Comparison of ENCODE assay signal across 8 cellular contexts in the genomic region with DNA sequence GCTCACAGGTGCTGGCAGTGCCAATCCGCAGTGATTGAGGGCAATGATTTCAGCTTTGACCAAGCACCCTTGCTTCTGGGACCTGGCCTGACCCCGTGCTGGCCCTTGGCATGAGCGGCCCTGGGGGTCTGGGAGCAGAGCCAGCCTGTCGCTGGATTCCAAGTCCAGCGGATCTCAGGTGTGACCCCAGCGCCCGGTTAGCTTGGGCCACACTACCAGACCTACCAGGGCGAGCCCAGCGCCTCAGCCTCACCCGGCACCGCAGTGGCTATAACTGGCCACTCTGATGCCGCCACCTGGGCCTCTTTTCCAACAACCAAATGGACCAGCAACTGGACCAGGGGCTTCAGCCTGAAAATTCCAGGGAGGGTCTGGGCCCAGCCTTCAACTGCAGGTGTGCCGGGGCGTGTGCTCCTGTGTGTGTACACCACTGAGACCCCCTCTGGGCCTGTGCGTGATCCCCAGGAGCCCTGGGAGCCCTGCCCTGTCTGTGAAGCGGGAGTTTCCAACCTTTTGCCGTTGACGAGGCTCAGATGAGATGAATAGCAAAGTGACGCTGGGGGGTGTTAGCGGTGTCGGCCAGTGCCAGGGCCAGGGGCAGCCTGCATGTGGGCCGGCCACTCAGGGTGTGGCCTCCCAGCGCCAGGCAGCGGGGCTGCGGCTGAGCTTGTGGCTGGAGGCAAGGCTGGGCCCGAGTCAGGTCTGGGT. TPM values are rescaled to one million over a fixed set of nuclear protein-coding genes. Genes with fewer than 3 reads are reported as not detected.
DNase-seq lines count a peak whose midpoint lies in the region; ATAC-seq and TF ChIP-seq lines count a peak whose summit lies in the region.

No MANE protein-coding gene starts in this region.

- H2AFZ ChIP-seq in MM.1S (ENCODE audit: low read length), result peak overlapping the region; percentile 17; the same call in 1 of the 2 replicates

- H3K36me3 ChIP-seq in BE2C (no peaks in the 10 kb centered on the region), MM.1S (replicated peaks; ENCODE audit: insufficient read depth, low read length) (no peaks in the 10 kb centered on the region), muscle layer of duodenum (ENCODE audit: control insufficient read depth in 1 of 2, insufficient read depth in 2 of 2, low read length in 2 of 2) (no peaks in the 10 kb centered on the region)

- DNase-seq in BE2C, result no peak
- peak; percentile 46 for DNase-seq in MM.1S
- peak; percentile 39 for DNase-seq in central memory CD4-positive, alpha-beta T cell
- DNase-seq in SHP77 treated with DMSO at 0.1 percent for 48 hours (lab: John Stamatoyannopoulos, UW), result no peak
- no peak for DNase-seq in globus pallidus (ENCODE audit: low spot score)
- DNase-seq in AG20443 (ENCODE audit: low spot score), result no peak

- peak overlapping the region; percentile 90 for H3K4me2 ChIP-seq in MM.1S (ENCODE audit: low read depth, low read length)

- H3K27me3 ChIP-seq in BE2C, result no peaks in the 10 kb centered on the region
- peaks cover 17% of the 10 kb centered on the region for H3K27me3 ChIP-seq in MM.1S (replicated peaks; ENCODE audit: insufficient read depth, low read length)
- no peaks in the 10 kb centered on the region for H3K27me3 ChIP-seq in muscle layer of duodenum (ENCODE audit: low read depth, low read length)

- no peaks in the 10 kb centered on the region for H3K9me3 ChIP-seq in BE2C
- no peaks in the 10 kb centered on the region for H3K9me3 ChIP-seq in MM.1S (replicated peaks; ENCODE audit: insufficient read depth, low read length)
- H3K9me3 ChIP-seq in muscle layer of duodenum (ENCODE audit: control insufficient read depth in 1 of 2, low read length in 2 of 2), result no peaks in the 10 kb centered on the region

- no peak for ATAC-seq in GM19395 (IDR thresholded peaks at IDR 0.05; ENCODE audit: unreplicated experiment)

- H3K9ac ChIP-seq in MM.1S (ENCODE audit: low read length), result peak overlapping the region; percentile 57

- H3K4me1 ChIP-seq in BE2C (peaks cover 47% of the 10 kb centered on the region), MM.1S (ENCODE audit: low read length) (peaks cover 6% of the 10 kb centered on the region), muscle layer of duodenum (ENCODE audit: control insufficient read depth in 1 of 2, insufficient read depth in 2 of 2, low read length in 2 of 2) (peaks cover 11 to 28% of the 10 kb centered on the region in 2 donors)

- H3K27ac ChIP-seq in MM.1S (ENCODE audit: low read length) (peak overlapping the region; percentile 37; the same call in 1 of the 2 replicates), muscle layer of duodenum (ENCODE audit: low read length) (peak overlapping the region; percentile 62)

- H3K4me3 ChIP-seq in BE2C (ENCODE audit: low read depth, low read length), result peak overlapping the region; percentile 69
- H3K4me3 ChIP-seq in MM.1S (ENCODE audit: low read length), result peak overlapping the region; percentile 61
- peak overlapping the region; percentile 52 to 59 for H3K4me3 ChIP-seq in muscle layer of duodenum (ENCODE audit: low read depth in 1 of 2, low read length in 2 of 2)

- no peaks in the 10 kb centered on the region for H4K20me1 ChIP-seq in MM.1S (ENCODE audit: insufficient read depth, low read length)

- H3K79me2 ChIP-seq in MM.1S (ENCODE audit: low read length), result no peaks in the 10 kb centered on the region

- no peaks in the 10 kb centered on the region for H3F3A ChIP-seq in MM.1S (ENCODE audit: insufficient read depth, low read length)

- no peaks in the 10 kb centered on the region for H3K9me2 ChIP-seq in MM.1S (replicated peaks; ENCODE audit: insufficient read depth, low read length)

- TF ChIP-seq CTCF in BE2C (IDR thresholded peaks at IDR 0.05; ENCODE audit: low read depth, low read length) (no peak), MM.1S (IDR thresholded peaks at IDR 0.05; ENCODE audit: low read length) (no peak)

RNA-seq across cellular contexts. Expression of a gene that starts 0.7 kb away (rescaled TPM):
- 43.1 TPM for polyA plus RNA-seq in BE2C (2012; ENCODE audit: insufficient read depth, insufficient read length, low read depth)

RNA-seq across cellular contexts. Expression of a gene that starts 41.1 kb away (rescaled TPM):
- polyA plus RNA-seq in BE2C (2012; ENCODE audit: insufficient read depth, insufficient read length, low read depth), result 10.1 TPM

Comparison
In these comparisons a context has a peak if more than half of its experiments do, and no peak if none do; other contexts are left out.
1. DNase-seq: peak in MM.1S (single experiment) and central memory CD4-positive, alpha-beta T cell (single experiment); none in BE2C (single experiment), SHP77 treated with DMSO at 0.1 percent for 48 hours (single experiment), globus pallidus (single experiment) and AG20443 (single experiment).
2. Peak in every context shown above with its lines, with median percentiles within 50 percentile points of each other: H3K4me3 ChIP-seq.